ENCODE assay signal across 9 cellular contexts in genomic region chr4:1300466-1301455, GRCh38. TPM values are rescaled to one million over a fixed set of nuclear protein-coding genes. Genes with fewer than 3 reads are reported as not detected.
A peak's percentile ranks its signal among the peaks of the same experiment; 100 is the strongest.
DNase-seq lines count a peak whose midpoint lies in the region; ATAC-seq, FAIRE-seq and TF ChIP-seq lines count a peak whose summit lies in the region.
"Had no signal": no experiment of that assay in that cellular context is flagged by ENCODE, and none has a peak within 500 bp of the region (broad histone marks: within the 10 kb centered on the region; RNA-seq: fewer than 3 reads in every experiment).

No MANE protein-coding gene starts in this region.

- no peak overlapping the region for H3K4me3 ChIP-seq in HepG2 (replicated peaks in 1 of 3; ENCODE audit: insufficient read depth in 1 of 3, low read depth in 2 of 3, low read length in 3 of 3)
- no peak overlapping the region for H3K4me3 ChIP-seq in upper lobe of left lung

- peak; percentile 19 for DNase-seq in activated effector memory CD4-positive, alpha-beta T cell treated with anti-CD3 and anti-CD28 coated beads, Interleukin-2, amount 50 U/mL, for 16 hours
- no peak for DNase-seq in activated effector memory CD4-positive, alpha-beta T cell treated with Interleukin-2 at 50 U/mL for 16 hours
- DNase-seq in astrocyte of the hippocampus (ENCODE audit: low read depth, low spot score) = peak; percentile 68
- no peak for DNase-seq in HepG2 (ENCODE audit: low spot score)
- DNase-seq in upper lobe of left lung = peak; percentile 84 to 89
- DNase-seq in NCI-H2107 (lab: John Stamatoyannopoulos, UW) = no peak

- H4K20me1 ChIP-seq in HepG2 (ENCODE audit: insufficient read depth, low read length) = peaks cover 24% of the 10 kb centered on the region; the same call in 1 of the 2 replicates

- H3K36me3 ChIP-seq in HepG2 (replicated peaks in 1 of 2; ENCODE audit: control insufficient read depth in 1 of 2, insufficient read depth in 2 of 2, low read length in 2 of 2) (peaks cover 22 to 38% of the 10 kb centered on the region in 2 experiments; a peak in 4 of 5 replicates), upper lobe of left lung (peaks cover 0 to 60% (median 27%) of the 10 kb centered on the region in 4 donors)

- no peak overlapping the region for H3K27ac ChIP-seq in HepG2 (ENCODE audit: extremely low read length, insufficient read depth, low read length)
- peak overlapping the region; percentile 78 to 88 (median 84) for H3K27ac ChIP-seq in upper lobe of left lung

- TF ChIP-seq CTCF in HepG2 (CRISPR knock-in tag; IDR thresholded peaks at IDR 0.05) (no peak), upper lobe of left lung (IDR thresholded peaks at IDR 0.05) (no peak)

- 91% methylated on average over 37 of the region's 40 CpGs for WGBS in HepG2 (ENCODE audit: low lambda C conversion rate)
- WGBS in upper lobe of left lung, 2 donors = 76 to 86% methylated on average over 32 to 40 of the region's 40 CpGs

- no peak overlapping the region for H3K9ac ChIP-seq in HepG2 (ENCODE audit: insufficient read depth, low read depth, low read length)

- no peak for FAIRE-seq in HepG2 (lab: Jason Lieb, UNC)
- FAIRE-seq: colon had no signal

- H3K4me2 ChIP-seq in HepG2 (ENCODE audit: low read depth, low read length) = no peak overlapping the region

- no peak overlapping the region for H2AFZ ChIP-seq in HepG2 (ENCODE audit: low read length)

- H3K9me3 ChIP-seq in HepG2 (ENCODE audit: low read length) = no peaks in the 10 kb centered on the region
- H3K9me3 ChIP-seq in upper lobe of left lung = no peaks in the 10 kb centered on the region

- BruUV-seq in HepG2 (replicated peaks; lab: Mats Ljungman, UMichigan) = no TSS peak

- no peak for TF ChIP-seq POLR2A in HepG2 (IDR thresholded peaks at IDR 0.05; ENCODE audit: insufficient read depth in 1 of 2, low read depth in 2 of 2, low read length in 2 of 2)
- TF ChIP-seq POLR2A in upper lobe of left lung (IDR thresholded peaks at IDR 0.05) = peak in 1 of 4 donors; percentile 49

- CTCF ChIA-PET in HepG2 (lab: Yijun Ruan, JAX; ENCODE audit: low intra/inter-chr PET ratio, low total read pairs) = no interaction called here

- no peak for ATAC-seq in HepG2
- ATAC-seq in upper lobe of left lung (ENCODE audit: low FRiP score in 2 of 2) = peak; percentile 71 to 91
- no peak for ATAC-seq in HG03571 (IDR thresholded peaks at IDR 0.05; ENCODE audit: unreplicated experiment)
- no peak for ATAC-seq in GM19023 (IDR thresholded peaks at IDR 0.05; ENCODE audit: unreplicated experiment)

- POLR2A ChIA-PET in HepG2 (lab: Yijun Ruan, JAX) = no interaction called here

- intact Hi-C loops in HepG2 (cut with micrococcal nuclease; ENCODE audit: unreplicated experiment) = no loop called here

- TF ChIP-seq EP300 in HepG2 (IDR thresholded peaks at IDR 0.05; ENCODE audit: low read depth in 2 of 2, low read length in 2 of 2) = no peak
- TF ChIP-seq EP300 in HepG2 (CRISPR knock-in tag; IDR thresholded peaks at IDR 0.05; ENCODE audit: borderline replicate concordance) = no peak
- no peak for TF ChIP-seq EP300 in upper lobe of left lung (IDR thresholded peaks at IDR 0.05)

- no peak for TF ChIP-seq RAD21 in HepG2 (CRISPR knock-in tag; IDR thresholded peaks at IDR 0.05)

- no peaks in the 10 kb centered on the region for H3K27me3 ChIP-seq in HepG2 (ENCODE audit: control insufficient read depth in 1 of 2, insufficient read depth in 2 of 2, low read length in 2 of 2)
- H3K27me3 ChIP-seq in upper lobe of left lung = no peaks in the 10 kb centered on the region

- in situ Hi-C loops in HepG2 (cut with HindIII; ENCODE audit: extremely low pct_ligation_motif_present, low pct_unique_long_range_greater_than_20kb) = no loop called here

- peaks cover 74% of the 10 kb centered on the region for H3K79me2 ChIP-seq in HepG2 (ENCODE audit: insufficient read depth, low read length)

- H3K4me1 ChIP-seq in HepG2 (ENCODE audit: insufficient read depth, low read length) (peaks cover 15% of the 10 kb centered on the region), upper lobe of left lung (peaks cover 10 to 18% (median 10%) of the 10 kb centered on the region in 4 donors)

TF ChIP-seq in HepG2, 621 proteins besides CTCF, POLR2A, EP300 and RAD21 (continues in another document):
- peak; percentile 50 for TF ChIP-seq AGO2 (optimal IDR thresholded peaks at IDR 0.05; ENCODE audit: low read depth, low read length)

RNA-seq across cellular contexts. Expression of gene MAEA, which starts 11.1 kb away (rescaled TPM):
- total RNA-seq in HepG2 (2016; rRNA removed; fragmentation: Illumina TruSeq; extraction: Trizol) (52.0 and 65.2 TPM in 2 replicates), upper lobe of left lung (100 to 1,000 TPM in 1 of 6 donors, 10 to 100 TPM in 5; 58.5 to 289 (median 73.0) TPM)
- total RNA-seq in HepG2 (2016; cell fraction: cytosol; rRNA removed; fragmentation: Illumina TruSeq; extraction: Trizol; ENCODE audit: low read depth) = 10.0 and 10.5 TPM in 2 replicates
- total RNA-seq in HepG2 (2016; cell fraction: insoluble cytoplasmic fraction; rRNA removed; fragmentation: Illumina TruSeq; extraction: Trizol) = 55.0 and 59.4 TPM in 2 replicates
- total RNA-seq in HepG2 (2016; cell fraction: membrane; rRNA removed; fragmentation: Illumina TruSeq; extraction: Trizol) = 23.7 and 24.2 TPM in 2 replicates
- total RNA-seq in HepG2 (2016; cell fraction: nucleus; rRNA removed; fragmentation: Illumina TruSeq; extraction: Trizol) = 30.2 and 31.7 TPM in 2 replicates
- polyA plus RNA-seq in HepG2 (2011; rRNA removed) = 57.1 and 60.7 TPM in 2 replicates
- 48.5 and 73.3 TPM in 2 replicates for polyA plus RNA-seq in HepG2 (2011; cell fraction: cytosol; rRNA removed)
- 171 and 221 TPM in 2 replicates for polyA plus RNA-seq in HepG2 (2011; cell fraction: nucleus; rRNA removed)
- 28.9 and 30.8 TPM in 2 replicates for polyA plus RNA-seq in HepG2 (2012)
- polyA plus RNA-seq in HepG2 (2016; cell fraction: cytosol; fragmentation: Illumina TruSeq; extraction: Trizol; ENCODE audit: low read depth) = 5.9 and 6.3 TPM in 2 replicates
- polyA plus RNA-seq in HepG2 (2016; cell fraction: insoluble cytoplasmic fraction; fragmentation: Illumina TruSeq; extraction: Trizol; ENCODE audit: low read depth) = 60.8 and 67.1 TPM in 2 replicates
- polyA plus RNA-seq in HepG2 (2016; cell fraction: membrane; fragmentation: Illumina TruSeq; extraction: Trizol; ENCODE audit: low read depth) = 15.8 and 16.9 TPM in 2 replicates
- polyA plus RNA-seq in HepG2 (2016; cell fraction: nucleus; fragmentation: Illumina TruSeq; extraction: Trizol; ENCODE audit: insufficient read depth, low read depth) = 69.6 and 72.4 TPM in 2 replicates
- polyA minus RNA-seq in HepG2 (2011; rRNA and poly(A)+ RNA removed; ENCODE audit: low replicate concordance) = 56.6 and 139 TPM in 2 replicates
- 41.7 and 45.7 TPM in 2 replicates for polyA minus RNA-seq in HepG2 (2011; cell fraction: cytosol; rRNA and poly(A)+ RNA removed)
- 40.9 and 44.3 TPM in 2 replicates for polyA minus RNA-seq in HepG2 (2011; cell fraction: nucleus; rRNA and poly(A)+ RNA removed)

RNA-seq across cellular contexts. Expression of gene UVSSA, which starts 46.2 kb away (rescaled TPM):
- 4.6 and 4.8 TPM in 2 replicates for total RNA-seq in HepG2 (2016; rRNA removed; fragmentation: Illumina TruSeq; extraction: Trizol)
- total RNA-seq in HepG2 (2016; cell fraction: cytosol; rRNA removed; fragmentation: Illumina TruSeq; extraction: Trizol; ENCODE audit: low read depth) = 2.3 and 4.1 TPM in 2 replicates
- total RNA-seq in HepG2 (2016; cell fraction: insoluble cytoplasmic fraction; rRNA removed; fragmentation: Illumina TruSeq; extraction: Trizol) = 3.7 and 4.7 TPM in 2 replicates
- total RNA-seq in HepG2 (2016; cell fraction: membrane; rRNA removed; fragmentation: Illumina TruSeq; extraction: Trizol) = 2.9 and 3.9 TPM in 2 replicates
- 6.9 and 7.1 TPM in 2 replicates for total RNA-seq in HepG2 (2016; cell fraction: nucleus; rRNA removed; fragmentation: Illumina TruSeq; extraction: Trizol)
- polyA plus RNA-seq in HepG2 (2011; rRNA removed) = 8.4 and 8.6 TPM in 2 replicates
- 3.0 and 4.1 TPM in 2 replicates for polyA plus RNA-seq in HepG2 (2011; cell fraction: cytosol; rRNA removed)
- polyA plus RNA-seq in HepG2 (2011; cell fraction: nucleus; rRNA removed) = 80.9 and 90.3 TPM in 2 replicates
- 7.1 and 7.7 TPM in 2 replicates for polyA plus RNA-seq in HepG2 (2012)
- 0.16 and 0.25 TPM in 2 replicates for polyA plus RNA-seq in HepG2 (2016; cell fraction: cytosol; fragmentation: Illumina TruSeq; extraction: Trizol; ENCODE audit: low read depth)
- 3.8 and 4.8 TPM in 2 replicates for polyA plus RNA-seq in HepG2 (2016; cell fraction: insoluble cytoplasmic fraction; fragmentation: Illumina TruSeq; extraction: Trizol; ENCODE audit: low read depth)
- polyA plus RNA-seq in HepG2 (2016; cell fraction: membrane; fragmentation: Illumina TruSeq; extraction: Trizol; ENCODE audit: low read depth) = 0.59 and 0.60 TPM in 2 replicates
- 29.2 and 29.8 TPM in 2 replicates for polyA plus RNA-seq in HepG2 (2016; cell fraction: nucleus; fragmentation: Illumina TruSeq; extraction: Trizol; ENCODE audit: insufficient read depth, low read depth)
- polyA minus RNA-seq in HepG2 (2011; rRNA and poly(A)+ RNA removed; ENCODE audit: low replicate concordance) = 3.9 and 14.3 TPM in 2 replicates
- polyA minus RNA-seq in HepG2 (2011; cell fraction: cytosol; rRNA and poly(A)+ RNA removed) = 3.6 and 4.4 TPM in 2 replicates
- polyA minus RNA-seq in HepG2 (2011; cell fraction: nucleus; rRNA and poly(A)+ RNA removed) = 18.8 and 20.2 TPM in 2 replicates
- total RNA-seq in upper lobe of left lung = 100 to 1,000 TPM in 1 of 6 donors, 10 to 100 TPM in 5; 15.2 to 138 (median 46.5) TPM

RNA-seq across cellular contexts. Expression of gene CTBP1, which starts 51.8 kb away (rescaled TPM):
- 106 and 112 TPM in 2 replicates for total RNA-seq in HepG2 (2016; rRNA removed; fragmentation: Illumina TruSeq; extraction: Trizol)
- 119 TPM in 2 replicates for total RNA-seq in HepG2 (2016; cell fraction: cytosol; rRNA removed; fragmentation: Illumina TruSeq; extraction: Trizol; ENCODE audit: low read depth)
- 83.8 and 121 TPM in 2 replicates for total RNA-seq in HepG2 (2016; cell fraction: insoluble cytoplasmic fraction; rRNA removed; fragmentation: Illumina TruSeq; extraction: Trizol)
- total RNA-seq in HepG2 (2016; cell fraction: membrane; rRNA removed; fragmentation: Illumina TruSeq; extraction: Trizol) = 133 and 173 TPM in 2 replicates
- 51.5 and 60.9 TPM in 2 replicates for total RNA-seq in HepG2 (2016; cell fraction: nucleus; rRNA removed; fragmentation: Illumina TruSeq; extraction: Trizol)
- 78.5 and 123 TPM in 2 replicates for polyA plus RNA-seq in HepG2 (2011; rRNA removed)
- polyA plus RNA-seq in HepG2 (2011; cell fraction: cytosol; rRNA removed) = 87.2 and 182 TPM in 2 replicates
- 489 and 636 TPM in 2 replicates for polyA plus RNA-seq in HepG2 (2011; cell fraction: nucleus; rRNA removed)
- polyA plus RNA-seq in HepG2 (2012) = 69.0 and 92.6 TPM in 2 replicates
- 49.5 and 64.7 TPM in 2 replicates for polyA plus RNA-seq in HepG2 (2016; cell fraction: cytosol; fragmentation: Illumina TruSeq; extraction: Trizol; ENCODE audit: low read depth)
- polyA plus RNA-seq in HepG2 (2016; cell fraction: insoluble cytoplasmic fraction; fragmentation: Illumina TruSeq; extraction: Trizol; ENCODE audit: low read depth) = 101 and 112 TPM in 2 replicates
- polyA plus RNA-seq in HepG2 (2016; cell fraction: membrane; fragmentation: Illumina TruSeq; extraction: Trizol; ENCODE audit: low read depth) = 103 and 116 TPM in 2 replicates
- polyA plus RNA-seq in HepG2 (2016; cell fraction: nucleus; fragmentation: Illumina TruSeq; extraction: Trizol; ENCODE audit: insufficient read depth, low read depth) = 152 and 155 TPM in 2 replicates
- 136 and 350 TPM in 2 replicates for polyA minus RNA-seq in HepG2 (2011; rRNA and poly(A)+ RNA removed; ENCODE audit: low replicate concordance)
- 85.1 and 100 TPM in 2 replicates for polyA minus RNA-seq in HepG2 (2011; cell fraction: cytosol; rRNA and poly(A)+ RNA removed)
- 47.7 and 48.4 TPM in 2 replicates for polyA minus RNA-seq in HepG2 (2011; cell fraction: nucleus; rRNA and poly(A)+ RNA removed)
- total RNA-seq in upper lobe of left lung = 100 to 1,000 TPM; 142 to 483 (median 213) TPM

Comparison
In these comparisons a context has a peak if more than half of its experiments do, and no peak if none do; other contexts are left out.
1. DNase-seq: peak in activated effector memory CD4-positive, alpha-beta T cell treated with anti-CD3 and anti-CD28 coated beads, Interleukin-2, amount 50 U/mL, for 16 hours (single experiment), astrocyte of the hippocampus (single experiment) and upper lobe of left lung (2 of 2); none in activated effector memory CD4-positive, alpha-beta T cell treated with Interleukin-2 at 50 U/mL for 16 hours (single experiment), HepG2 (single experiment) and NCI-H2107 (single experiment).
2. ATAC-seq: peak in upper lobe of left lung (2 of 2); none in HepG2 (single experiment), HG03571 (single experiment) and GM19023 (single experiment).